ENCODE assay signal across 8 cellular contexts in the genomic region with DNA sequence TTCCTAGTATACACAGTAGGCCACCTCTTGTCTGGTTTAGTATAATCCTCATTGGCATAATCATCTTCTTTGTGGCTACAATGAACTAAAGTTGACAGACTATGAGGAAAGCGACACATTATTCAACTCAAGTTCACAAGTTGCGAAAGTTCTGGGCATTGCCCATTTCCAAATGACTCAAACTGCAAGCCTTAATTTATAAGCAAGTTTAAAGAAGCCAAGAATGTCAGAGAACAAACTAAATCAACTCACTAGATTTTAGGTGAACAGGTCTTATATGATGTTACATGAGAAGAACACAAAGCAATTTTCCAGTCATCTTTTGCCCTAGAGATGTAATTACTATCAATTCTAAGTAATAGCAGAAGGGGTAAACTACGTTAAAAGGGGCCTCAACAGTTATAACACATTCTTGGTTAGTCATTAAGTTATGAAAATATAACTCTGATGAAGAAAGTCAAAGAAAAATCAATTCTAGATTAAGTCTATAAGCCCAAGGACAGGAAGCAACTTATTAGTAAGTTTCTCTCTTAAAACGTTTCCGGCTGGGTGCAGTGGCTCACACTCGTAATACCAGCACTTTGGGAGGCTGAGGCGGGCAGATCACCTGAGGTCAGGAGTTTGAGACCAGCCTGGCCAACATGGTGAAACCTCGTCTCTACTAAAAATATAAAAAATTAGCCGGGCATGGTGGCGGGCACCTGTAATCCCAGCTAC. TPM values are rescaled to one million over a fixed set of nuclear protein-coding genes. Genes with fewer than 3 reads are reported as not detected.
DNase-seq lines count a peak whose midpoint lies in the region; ATAC-seq and TF ChIP-seq lines count a peak whose summit lies in the region.

No MANE protein-coding gene starts in this region.

- peaks cover 2% of the 10 kb centered on the region for H3K9me3 Mint-ChIP-seq in activated CD8-positive, alpha-beta T cell treated with anti-CD3 and anti-CD28 coated beads for 36 hours

- no peak overlapping the region for H4K91ac ChIP-seq in mesenchymal stem cell (ENCODE audit: low read length)

- no peak overlapping the region for H2BK120ac ChIP-seq in mesenchymal stem cell (ENCODE audit: low read depth, low read length)

- DNase-seq in GF-D8 (lab: John Stamatoyannopoulos, UW) (peak; percentile 14), mesenchymal stem cell (peak; percentile 62), Peyer's patch (no peak), NCI-H2196 treated with DMSO at 0.1 percent for 48 hours (lab: John Stamatoyannopoulos, UW; ENCODE audit: unreplicated experiment) (no peak)
- DNase-seq in activated CD8-positive, alpha-beta T cell treated with anti-CD3 and anti-CD28 coated beads for 36 hours, result peak; percentile 76

- H3K36me3 ChIP-seq in mesenchymal stem cell (ENCODE audit: control insufficient read depth in 1 of 2, insufficient read depth in 2 of 2, low read depth in 1 of 2, low read length in 2 of 2) (no peaks in the 10 kb centered on the region), Peyer's patch (no peaks in the 10 kb centered on the region), gastroesophageal sphincter (no peaks in the 10 kb centered on the region)

- ATAC-seq in HG02759 (IDR thresholded peaks at IDR 0.05; ENCODE audit: unreplicated experiment) (peak; percentile 48), gastroesophageal sphincter (no peak), HG03097 (IDR thresholded peaks at IDR 0.05; ENCODE audit: low FRiP score, unreplicated experiment) (no peak)
- ATAC-seq in activated CD8-positive, alpha-beta T cell treated with anti-CD3 and anti-CD28 coated beads for 36 hours, result peak; percentile 71

- H3K9me3 ChIP-seq in mesenchymal stem cell (ENCODE audit: control insufficient read depth, low read length) (no peaks in the 10 kb centered on the region), Peyer's patch (no peaks in the 10 kb centered on the region), gastroesophageal sphincter (no peaks in the 10 kb centered on the region)

- no peaks in the 10 kb centered on the region for H3K27me3 Mint-ChIP-seq in activated CD8-positive, alpha-beta T cell treated with anti-CD3 and anti-CD28 coated beads for 36 hours

- H3K4me3 ChIP-seq in mesenchymal stem cell (ENCODE audit: insufficient read depth in 1 of 2, low read depth in 1 of 2, low read length in 2 of 2) (no peak overlapping the region), Peyer's patch (no peak overlapping the region), gastroesophageal sphincter (no peak overlapping the region)

- H3K4ac ChIP-seq in mesenchymal stem cell (ENCODE audit: low read depth in 1 of 2, low read length in 2 of 2), result no peak overlapping the region

- H4K8ac ChIP-seq in mesenchymal stem cell (ENCODE audit: low read length), result no peak overlapping the region

- H3K4me1 ChIP-seq in mesenchymal stem cell (ENCODE audit: control insufficient read depth, insufficient read depth, low read depth, low read length) (peaks cover 9% of the 10 kb centered on the region), Peyer's patch (peaks cover 0 to 30% (median 7%) of the 10 kb centered on the region in 4 donors), gastroesophageal sphincter (peaks cover 23 to 98% (median 35%) of the 10 kb centered on the region in 3 donors)

- no peak for TF ChIP-seq CTCF in activated CD8-positive, alpha-beta T cell treated with anti-CD3 and anti-CD28 coated beads for 36 hours (IDR thresholded peaks at IDR 0.05)
- no peak for TF ChIP-seq CTCF in Peyer's patch (IDR thresholded peaks at IDR 0.05)
- no peak for TF ChIP-seq CTCF in gastroesophageal sphincter (IDR thresholded peaks at IDR 0.05)

- H3K23ac ChIP-seq in mesenchymal stem cell (ENCODE audit: low read length in 2 of 2), result no peak overlapping the region

- peak overlapping the region; percentile 92 for H3K27ac Mint-ChIP-seq in activated CD8-positive, alpha-beta T cell treated with anti-CD3 and anti-CD28 coated beads for 36 hours

- H3K4me2 ChIP-seq in mesenchymal stem cell (ENCODE audit: low read length, poor library complexity, severe bottlenecking), result no peak overlapping the region

- no peak for TF ChIP-seq EP300 in gastroesophageal sphincter (IDR thresholded peaks at IDR 0.05)

- H2AFZ ChIP-seq in mesenchymal stem cell (ENCODE audit: low read depth, low read length), result no peak overlapping the region

- no peak overlapping the region for H3K9ac ChIP-seq in mesenchymal stem cell (ENCODE audit: low read length)

- H3K14ac ChIP-seq in mesenchymal stem cell (ENCODE audit: low read length in 2 of 2), result no peak overlapping the region

- no peak overlapping the region for H2AK5ac ChIP-seq in mesenchymal stem cell (ENCODE audit: low read length, severe bottlenecking)

- H3K36me3 Mint-ChIP-seq in activated CD8-positive, alpha-beta T cell treated with anti-CD3 and anti-CD28 coated beads for 36 hours (ENCODE audit: low read depth), result peaks cover 31% of the 10 kb centered on the region

- no peak overlapping the region for H2BK15ac ChIP-seq in mesenchymal stem cell (ENCODE audit: low read depth, poor library complexity, severe bottlenecking)

- H3K27me3 ChIP-seq in mesenchymal stem cell (ENCODE audit: control insufficient read depth in 1 of 2, insufficient read depth in 1 of 2, low read length in 2 of 2), result no peaks in the 10 kb centered on the region
- no peaks in the 10 kb centered on the region for H3K27me3 ChIP-seq in Peyer's patch
- H3K27me3 ChIP-seq in gastroesophageal sphincter, result no peaks in the 10 kb centered on the region

- no peak overlapping the region for H2BK5ac ChIP-seq in mesenchymal stem cell (ENCODE audit: low read depth, low read length, poor library complexity, severe bottlenecking)

- no peak overlapping the region for H2BK12ac ChIP-seq in mesenchymal stem cell (ENCODE audit: low read length in 2 of 2)

- TF ChIP-seq POLR2A in Peyer's patch (IDR thresholded peaks at IDR 0.05), result no peak
- no peak for TF ChIP-seq POLR2A in gastroesophageal sphincter (IDR thresholded peaks at IDR 0.05)

- H3K27ac ChIP-seq in mesenchymal stem cell (ENCODE audit: low read length, poor library complexity, severe bottlenecking), result no peak overlapping the region
- H3K27ac ChIP-seq in Peyer's patch, result no peak overlapping the region
- peak overlapping the region in 1 of 4 donors; percentile 17 for H3K27ac ChIP-seq in gastroesophageal sphincter

- POLR2A ChIA-PET in activated CD8-positive, alpha-beta T cell treated with anti-CD3 and anti-CD28 coated beads for 36 hours (lab: Charles Lee), result interaction anchor here (0.6 to 2.2 kb wide), 4 partner anchors 21 to 197 kb away, joined by 3 to 14 read pairs (median 3); a partner anchor contains a TSS

- peaks cover 86% of the 10 kb centered on the region for H3K4me1 Mint-ChIP-seq in activated CD8-positive, alpha-beta T cell treated with anti-CD3 and anti-CD28 coated beads for 36 hours (ENCODE audit: low read depth)

- intact Hi-C loops in activated CD8-positive, alpha-beta T cell treated with anti-CD3 and anti-CD28 coated beads for 36 hours (cut with micrococcal nuclease), result loop anchor here (2.0 to 5.0 kb wide), 2 partner anchors 19 to 70 kb away; no protein-coding TSS in a partner anchor

- H3K4me3 Mint-ChIP-seq in activated CD8-positive, alpha-beta T cell treated with anti-CD3 and anti-CD28 coated beads for 36 hours, result peak overlapping the region; percentile 37

- CTCF ChIA-PET in activated CD8-positive, alpha-beta T cell treated with anti-CD3 and anti-CD28 coated beads for 36 hours (lab: Charles Lee), result interaction anchor here (1.3 kb wide), 1 partner anchor 22 kb away, joined by 3 read pairs; a partner anchor contains a TSS

- no peaks in the 10 kb centered on the region for H3K79me1 ChIP-seq in mesenchymal stem cell (replicated peaks; ENCODE audit: low read length, poor library complexity, severe bottlenecking)

- 94% methylated on average over 9 of the region's 10 CpGs for WGBS in mesenchymal stem cell
- WGBS in gastroesophageal sphincter (ENCODE audit: low coverage in 1 of 2), 2 donors, result 80 to 83% methylated on average over 4 to 5 of the region's 10 CpGs

- H3K18ac ChIP-seq in mesenchymal stem cell (ENCODE audit: low read depth in 1 of 2, low read length in 2 of 2), result no peak overlapping the region

RNA-seq across cellular contexts. Expression of a gene that starts 21.5 kb away (rescaled TPM):
- 10 to 100 TPM; 57.5 to 61.2 TPM for total RNA-seq in activated CD8-positive, alpha-beta T cell treated with anti-CD3 and anti-CD28 coated beads for 36 hours
- polyA plus RNA-seq in mesenchymal stem cell (2013, experiment 1 of 2), result 136 TPM
- 139 TPM for polyA plus RNA-seq in mesenchymal stem cell (2013, experiment 2 of 2)
- total RNA-seq in Peyer's patch (100 to 1,000 TPM; 201 to 292 (median 237) TPM), gastroesophageal sphincter (100 to 1,000 TPM; 237 to 286 (median 263) TPM)

Comparison
In these comparisons a context has a peak if more than half of its experiments do, and no peak if none do; other contexts are left out.
1. DNase-seq: peak in GF-D8 (single experiment), activated CD8-positive, alpha-beta T cell treated with anti-CD3 and anti-CD28 coated beads for 36 hours (single experiment) and mesenchymal stem cell (single experiment); none in Peyer's patch (0 of 3) and NCI-H2196 treated with DMSO at 0.1 percent for 48 hours (single experiment).
2. ATAC-seq: peak in HG02759 (single experiment) and activated CD8-positive, alpha-beta T cell treated with anti-CD3 and anti-CD28 coated beads for 36 hours (single experiment); none in gastroesophageal sphincter (single experiment) and HG03097 (single experiment).